Comparison of ENCODE assay signal across 19 cellular contexts in genomic region chr20:33589059-33589458, GRCh38.
DNase-seq lines count a peak whose midpoint lies in the region; ATAC-seq, FAIRE-seq and TF ChIP-seq lines count a peak whose summit lies in the region.
"Had no signal": no experiment of that assay in that cellular context is flagged by ENCODE, and none has a peak within 500 bp of the region (broad histone marks: within the 10 kb centered on the region; RNA-seq: fewer than 3 reads in every experiment).

No MANE protein-coding gene starts in this region.

- ATAC-seq in HepG2 (no peak), right lobe of liver (no peak), WTC11 (no peak), left lobe of liver (peak; percentile 31), omental fat pad (ENCODE audit: low FRiP score) (no peak)
- ATAC-seq: PC-3 had no signal

- H3K36me3 Mint-ChIP-seq in WTC11 (no peaks in the 10 kb centered on the region), neural progenitor cell (peaks cover 2% of the 10 kb centered on the region)

- BruUV-seq in HepG2 (replicated peaks; lab: Mats Ljungman, UMichigan): no TSS peak

- in situ Hi-C loops in HepG2 (cut with HindIII; ENCODE audit: extremely low pct_ligation_motif_present, low pct_unique_long_range_greater_than_20kb): no loop called here

- TF ChIP-seq EP300 in HepG2 (IDR thresholded peaks at IDR 0.05; ENCODE audit: low read depth in 2 of 2, low read length in 2 of 2): no peak
- TF ChIP-seq EP300 in HepG2 (CRISPR knock-in tag; IDR thresholded peaks at IDR 0.05; ENCODE audit: borderline replicate concordance): no peak

- H3K4me1 ChIP-seq in HepG2 (ENCODE audit: insufficient read depth, low read length): 0 out of 2 replicates have a peak, but pooled peaks cover 6% of the 10 kb centered on the region
- no peaks in the 10 kb centered on the region for H3K4me1 ChIP-seq in right lobe of liver
- no peaks in the 10 kb centered on the region for H3K4me1 ChIP-seq in neural progenitor cell

- H3K9me3 Mint-ChIP-seq in WTC11 (no peaks in the 10 kb centered on the region), neural progenitor cell (no peaks in the 10 kb centered on the region)

- TF ChIP-seq POLR2A in HepG2 (IDR thresholded peaks at IDR 0.05; ENCODE audit: insufficient read depth in 1 of 2, low read depth in 2 of 2, low read length in 2 of 2) (no peak), right lobe of liver (IDR thresholded peaks at IDR 0.05) (no peak)

- H3K27ac Mint-ChIP-seq in WTC11 (peak overlapping the region; percentile 14; the same call in 1 of the 2 replicates), neural progenitor cell (no peak overlapping the region)

- no peak overlapping the region for H3K9ac ChIP-seq in HepG2 (ENCODE audit: insufficient read depth, low read depth, low read length)
- H3K9ac ChIP-seq in neural progenitor cell: no peak overlapping the region
- H3K9ac ChIP-seq: GM23248, SK-N-SH had no signal

- H3K36me3 ChIP-seq in HepG2 (replicated peaks in 1 of 2; ENCODE audit: control insufficient read depth in 1 of 2, insufficient read depth in 2 of 2, low read length in 2 of 2) (no peaks in the 10 kb centered on the region), right lobe of liver (no peaks in the 10 kb centered on the region), neural progenitor cell (no peaks in the 10 kb centered on the region)

- TF ChIP-seq CTCF in HepG2 (CRISPR knock-in tag; IDR thresholded peaks at IDR 0.05): no peak
- TF ChIP-seq CTCF in right lobe of liver (IDR thresholded peaks at IDR 0.05): no peak
- TF ChIP-seq CTCF in WTC11 (IDR thresholded peaks at IDR 0.05): no peak
- no peak for TF ChIP-seq CTCF in omental fat pad (IDR thresholded peaks at IDR 0.05)
- no peak for TF ChIP-seq CTCF in neural progenitor cell (IDR thresholded peaks at IDR 0.05)

- DNase-seq in HepG2 (ENCODE audit: low spot score): no peak
- DNase-seq in right lobe of liver: no peak
- no peak for DNase-seq in WTC11 (ENCODE audit: low spot score)
- DNase-seq in left lobe of liver (ENCODE audit: low spot score): no peak
- no peak for DNase-seq in omental fat pad (ENCODE audit: low spot score)
- no peak for DNase-seq in CD1c-positive myeloid dendritic cell (ENCODE audit: extremely low spot score)
- DNase-seq in neural progenitor cell (ENCODE audit: low spot score): no peak
- DNase-seq: ACHN, GDM1, GM23248, NCI-H1417, NCI-H187, NCI-H2171, NCI-H82, PC-3, RPMI8226, SHP77 treated with DMSO at 0.1 percent for 48 hours, SK-N-SH had no signal

- no peak overlapping the region for H3K4me2 ChIP-seq in HepG2 (ENCODE audit: low read depth, low read length)
- no peak overlapping the region for H3K4me2 ChIP-seq in neural progenitor cell
- H3K4me2 ChIP-seq: SK-N-SH had no signal

- no peaks in the 10 kb centered on the region for H3K27me3 ChIP-seq in HepG2 (ENCODE audit: control insufficient read depth in 1 of 2, insufficient read depth in 2 of 2, low read length in 2 of 2)
- no peaks in the 10 kb centered on the region for H3K27me3 ChIP-seq in right lobe of liver
- H3K27me3 ChIP-seq in neural progenitor cell: no peaks in the 10 kb centered on the region

- H4K20me1 ChIP-seq in HepG2 (ENCODE audit: insufficient read depth, low read length): no peaks in the 10 kb centered on the region
- H4K20me1 ChIP-seq in neural progenitor cell (ENCODE audit: low read depth): peaks cover 3% of the 10 kb centered on the region

- no peak overlapping the region for H2AFZ ChIP-seq in HepG2 (ENCODE audit: low read length)
- no peak overlapping the region for H2AFZ ChIP-seq in neural progenitor cell (replicated peaks)
- H2AFZ ChIP-seq: GM23248 had no signal

- FAIRE-seq in HepG2 (lab: Jason Lieb, UNC): no peak

- H3K4me3 ChIP-seq in HepG2 (replicated peaks in 1 of 3; ENCODE audit: insufficient read depth in 1 of 3, low read depth in 2 of 3, low read length in 3 of 3) (no peak overlapping the region), right lobe of liver (no peak overlapping the region), neural progenitor cell (no peak overlapping the region)
- H3K4me3 ChIP-seq: GM23248, HAP-1 had no signal

- H3K4me1 Mint-ChIP-seq in WTC11: peaks cover 12% of the 10 kb centered on the region
- peaks cover 3% of the 10 kb centered on the region for H3K4me1 Mint-ChIP-seq in neural progenitor cell

- H3K27me3 Mint-ChIP-seq in WTC11 (ENCODE audit: low read depth) (no peaks in the 10 kb centered on the region), neural progenitor cell (ENCODE audit: insufficient read depth, low read depth) (peaks cover 2% of the 10 kb centered on the region)

- H3K4me3 Mint-ChIP-seq in WTC11 (no peak overlapping the region), neural progenitor cell (no peak overlapping the region)

- TF ChIP-seq RAD21 in HepG2 (CRISPR knock-in tag; IDR thresholded peaks at IDR 0.05): no peak

- no peaks in the 10 kb centered on the region for H3K9me3 ChIP-seq in HepG2 (ENCODE audit: low read length)
- H3K9me3 ChIP-seq in right lobe of liver: no peaks in the 10 kb centered on the region
- H3K9me3 ChIP-seq in neural progenitor cell (ENCODE audit: low read depth): no peaks in the 10 kb centered on the region
- H3K9me3 ChIP-seq: HAP-1, SK-N-SH had no signal

- no peaks in the 10 kb centered on the region for H3F3A ChIP-seq in neural progenitor cell (ENCODE audit: low read depth)

- H3K79me2 ChIP-seq in HepG2 (ENCODE audit: insufficient read depth, low read length): no peaks in the 10 kb centered on the region
- no peaks in the 10 kb centered on the region for H3K79me2 ChIP-seq in neural progenitor cell (ENCODE audit: low read depth)

- intact Hi-C loops in HepG2 (cut with micrococcal nuclease; ENCODE audit: unreplicated experiment) (no loop called here), right lobe of liver (cut with DNase I) (no loop called here)

- POLR2A ChIA-PET in HepG2 (lab: Yijun Ruan, JAX) (no interaction called here), WTC11 (lab: Charles Lee) (no interaction called here)

- CTCF ChIA-PET in HepG2 (lab: Yijun Ruan, JAX; ENCODE audit: low intra/inter-chr PET ratio, low total read pairs) (no interaction called here), WTC11 (lab: Charles Lee) (interaction anchor here (1.0 to 1.8 kb wide), 4 partner anchors 11 to 132 kb away, joined by 3 to 5 read pairs (median 4); no protein-coding TSS in a partner anchor)

- H3K27ac ChIP-seq in HepG2 (ENCODE audit: extremely low read length, insufficient read depth, low read length) (no peak overlapping the region), right lobe of liver (no peak overlapping the region), neural progenitor cell (no peak overlapping the region)
- H3K27ac ChIP-seq: GM23248 had no signal

TF ChIP-seq in HepG2, 621 proteins besides CTCF, POLR2A, EP300 and RAD21:
- TF ChIP-seq SNAPC5 (CRISPR knock-in tag; IDR thresholded peaks at IDR 0.05; ENCODE audit: borderline replicate concordance) (no peak), GLI4 (CRISPR knock-in tag; IDR thresholded peaks at IDR 0.05; ENCODE audit: borderline replicate concordance) (0 out of 2 replicates have a peak, but pooled peaks have one; percentile 39)

TF ChIP-seq in WTC11, 78 proteins besides CTCF, POLR2A, EP300 and RAD21 (continues in another document):
- TF ChIP-seq FOXP1 (CRISPR knock-in tag; IDR thresholded peaks at IDR 0.05; ENCODE audit: borderline replicate concordance) (no peak), GTF2I (CRISPR knock-in tag; conservative IDR thresholded peaks at IDR 0.05) (no peak), ZNF121 (CRISPR knock-in tag; IDR thresholded peaks at IDR 0.05) (no peak), TP53 (CRISPR knock-in tag; IDR thresholded peaks at IDR 0.05) (no peak), E2F5 (CRISPR knock-in tag; IDR thresholded peaks at IDR 0.05) (no peak)
- TF ChIP-seq, protein P1, sequence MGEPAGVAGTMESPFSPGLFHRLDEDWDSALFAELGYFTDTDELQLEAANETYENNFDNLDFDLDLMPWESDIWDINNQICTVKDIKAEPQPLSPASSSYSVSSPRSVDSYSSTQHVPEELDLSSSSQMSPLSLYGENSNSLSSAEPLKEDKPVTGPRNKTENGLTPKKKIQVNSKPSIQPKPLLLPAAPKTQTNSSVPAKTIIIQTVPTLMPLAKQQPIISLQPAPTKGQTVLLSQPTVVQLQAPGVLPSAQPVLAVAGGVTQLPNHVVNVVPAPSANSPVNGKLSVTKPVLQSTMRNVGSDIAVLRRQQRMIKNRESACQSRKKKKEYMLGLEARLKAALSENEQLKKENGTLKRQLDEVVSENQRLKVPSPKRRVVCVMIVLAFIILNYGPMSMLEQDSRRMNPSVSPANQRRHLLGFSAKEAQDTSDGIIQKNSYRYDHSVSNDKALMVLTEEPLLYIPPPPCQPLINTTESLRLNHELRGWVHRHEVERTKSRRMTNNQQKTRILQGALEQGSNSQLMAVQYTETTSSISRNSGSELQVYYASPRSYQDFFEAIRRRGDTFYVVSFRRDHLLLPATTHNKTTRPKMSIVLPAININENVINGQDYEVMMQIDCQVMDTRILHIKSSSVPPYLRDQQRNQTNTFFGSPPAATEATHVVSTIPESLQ (CRISPR knock-in tag; IDR thresholded peaks at IDR 0.05): no peak
- TF ChIP-seq, protein P2, sequence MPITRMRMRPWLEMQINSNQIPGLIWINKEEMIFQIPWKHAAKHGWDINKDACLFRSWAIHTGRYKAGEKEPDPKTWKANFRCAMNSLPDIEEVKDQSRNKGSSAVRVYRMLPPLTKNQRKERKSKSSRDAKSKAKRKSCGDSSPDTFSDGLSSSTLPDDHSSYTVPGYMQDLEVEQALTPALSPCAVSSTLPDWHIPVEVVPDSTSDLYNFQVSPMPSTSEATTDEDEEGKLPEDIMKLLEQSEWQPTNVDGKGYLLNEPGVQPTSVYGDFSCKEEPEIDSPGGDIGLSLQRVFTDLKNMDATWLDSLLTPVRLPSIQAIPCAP (CRISPR knock-in tag; IDR thresholded peaks at IDR 0.05): no peak
